2 cellular contexts compared by ENCODE assay signal in the genomic region with DNA sequence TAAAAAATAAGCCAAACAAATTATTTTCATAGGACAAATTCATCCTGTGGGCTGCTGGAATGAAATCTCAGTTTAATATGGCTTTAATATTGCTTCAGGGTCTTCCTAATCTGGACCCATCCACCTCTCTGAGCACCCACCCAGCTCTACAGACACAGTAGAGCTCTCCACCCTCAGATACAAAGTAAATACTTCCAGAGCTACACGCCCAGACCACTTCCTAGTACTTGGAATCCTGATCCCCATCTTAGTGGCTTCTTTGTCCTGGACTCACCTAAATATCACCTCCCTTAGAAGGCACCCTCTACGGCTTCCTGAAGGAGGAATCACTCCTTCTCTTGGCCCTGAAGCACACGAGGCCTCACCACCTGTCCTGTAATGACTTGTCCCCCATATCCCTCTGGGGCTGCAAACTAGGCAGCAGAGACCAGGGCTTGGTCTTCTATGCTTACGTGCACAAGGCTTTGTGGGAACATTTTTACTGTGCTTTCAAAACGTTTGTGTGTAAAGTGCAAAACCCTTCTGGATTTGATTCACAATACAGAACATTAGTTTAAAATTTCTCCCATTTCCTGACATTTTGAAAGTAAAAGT.
A peak's percentile ranks its signal among the peaks of the same experiment; 100 is the strongest.
TF ChIP-seq lines count a peak whose summit lies in the region.

No MANE protein-coding gene starts in this region.

TF ChIP-seq in GM12891, 5 proteins besides CTCF, POLR2A, EP300 and RAD21:
- TF ChIP-seq SPI1 (IDR thresholded peaks at IDR 0.05; ENCODE audit: low read depth, low read length) (no peak), POU2F2 (IDR thresholded peaks at IDR 0.05; ENCODE audit: low read depth, low read length) (no peak), TAF1 (IDR thresholded peaks at IDR 0.05; ENCODE audit: low read depth, low read length) (no peak)
TF ChIP-seq in GM12891: peak in this region for 0.

TF ChIP-seq in GM12878, 131 proteins besides CTCF, POLR2A, EP300 and RAD21:
- TF ChIP-seq CHD2 (IDR thresholded peaks at IDR 0.05; ENCODE audit: borderline replicate concordance, low read depth, low read length) (no peak), STAT3 (IDR thresholded peaks at IDR 0.05; ENCODE audit: low read depth, low read length) (no peak), SMC3 (IDR thresholded peaks at IDR 0.05; ENCODE audit: borderline replicate concordance, low read length) (no peak), ZBED1 (IDR thresholded peaks at IDR 0.05; ENCODE audit: borderline replicate concordance) (no peak), PBX3 (IDR thresholded peaks at IDR 0.05; ENCODE audit: insufficient replicate concordance, low read depth, low read length) (no peak), RUNX3 (IDR thresholded peaks at IDR 0.05; ENCODE audit: low read length) (0 out of 2 replicates have a peak, but pooled peaks have one; percentile 22), CHD1 (IDR thresholded peaks at IDR 0.05; ENCODE audit: low read depth, low read length) (no peak), CBFB (IDR thresholded peaks at IDR 0.05; ENCODE audit: low read depth) (no peak), POLR2AphosphoS2 (IDR thresholded peaks at IDR 0.05; ENCODE audit: low read depth, low read length) (no peak), BHLHE40 (IDR thresholded peaks at IDR 0.05; ENCODE audit: borderline replicate concordance in 1 of 2, low read depth in 2 of 2, low read length in 1 of 2) (peak in 1 of 2 experiments; percentile 16; a peak in 1 of 4 replicates), BRCA1 (IDR thresholded peaks at IDR 0.05; ENCODE audit: low read depth, low read length) (no peak), USF2 (IDR thresholded peaks at IDR 0.05; ENCODE audit: borderline replicate concordance, low read depth, low read length) (no peak), ZNF217 (IDR thresholded peaks at IDR 0.05) (no peak)
- TF ChIP-seq, protein P1, sequence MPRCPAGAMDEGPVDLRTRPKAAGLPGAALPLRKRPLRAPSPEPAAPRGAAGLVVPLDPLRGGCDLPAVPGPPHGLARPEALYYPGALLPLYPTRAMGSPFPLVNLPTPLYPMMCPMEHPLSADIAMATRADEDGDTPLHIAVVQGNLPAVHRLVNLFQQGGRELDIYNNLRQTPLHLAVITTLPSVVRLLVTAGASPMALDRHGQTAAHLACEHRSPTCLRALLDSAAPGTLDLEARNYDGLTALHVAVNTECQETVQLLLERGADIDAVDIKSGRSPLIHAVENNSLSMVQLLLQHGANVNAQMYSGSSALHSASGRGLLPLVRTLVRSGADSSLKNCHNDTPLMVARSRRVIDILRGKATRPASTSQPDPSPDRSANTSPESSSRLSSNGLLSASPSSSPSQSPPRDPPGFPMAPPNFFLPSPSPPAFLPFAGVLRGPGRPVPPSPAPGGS (IDR thresholded peaks at IDR 0.05; ENCODE audit: borderline replicate concordance, insufficient read depth, low read depth, low read length, poor library complexity, severe bottlenecking): no peak
TF ChIP-seq in GM12878: peak in this region for 2.
